8 cellular contexts compared by ENCODE assay signal in genomic region chr22:19756288-19757128, GRCh38. TPM values are rescaled to one million over a fixed set of nuclear protein-coding genes. Genes with fewer than 3 reads are reported as not detected.
DNase-seq lines count a peak whose midpoint lies in the region; ATAC-seq and TF ChIP-seq lines count a peak whose summit lies in the region.

No MANE protein-coding gene starts in this region.

- peaks cover 68% of the 10 kb centered on the region for H3K27me3 Mint-ChIP-seq in CD4-positive, alpha-beta T cell

- peak overlapping the region; percentile 87 for H3K4me3 Mint-ChIP-seq in CD4-positive, alpha-beta T cell

- POLR2A ChIA-PET in CD4-positive, alpha-beta T cell (lab: Charles Lee) = interaction anchor here (0.7 to 2.3 kb wide), 6 partner anchors 9 to 154 kb away, joined by 3 to 17 read pairs (median 4); no protein-coding TSS in a partner anchor

- peak; percentile 62 for TF ChIP-seq CTCF in CD4-positive, alpha-beta T cell (IDR thresholded peaks at IDR 0.05)
- peak in 5 of 7 experiments; percentile 25 to 66 (median 56) for TF ChIP-seq CTCF in stomach (IDR thresholded peaks at IDR 0.05)

- H3K4me1 ChIP-seq in mesendoderm (ENCODE audit: control insufficient read depth, low read depth, low read length) (no peaks in the 10 kb centered on the region), stomach (peaks cover 34 to 57% (median 47%) of the 10 kb centered on the region in 4 donors)

- H3K36me3 ChIP-seq in mesendoderm (ENCODE audit: control insufficient read depth, insufficient read depth, low read length) (no peaks in the 10 kb centered on the region), stomach (no peaks in the 10 kb centered on the region)

- no peak overlapping the region for H3K4ac ChIP-seq in mesendoderm (ENCODE audit: low read depth, low read length)

- no peak overlapping the region for H4K8ac ChIP-seq in mesendoderm (ENCODE audit: low read depth, low read length)

- no peak overlapping the region for H3K4me2 ChIP-seq in mesendoderm (ENCODE audit: low read length)

- no peak overlapping the region for H4K5ac ChIP-seq in mesendoderm (ENCODE audit: low read length)

- no peak overlapping the region for H2BK5ac ChIP-seq in mesendoderm (ENCODE audit: low read length)

- no peaks in the 10 kb centered on the region for H3K9me3 Mint-ChIP-seq in CD4-positive, alpha-beta T cell

- H3K79me1 ChIP-seq in mesendoderm (ENCODE audit: low read length) = no peaks in the 10 kb centered on the region

- H2BK120ac ChIP-seq in mesendoderm (ENCODE audit: low read depth, low read length) = no peak overlapping the region

- CTCF ChIA-PET in CD4-positive, alpha-beta T cell (lab: Charles Lee) = interaction anchor here (0.6 to 1.5 kb wide), 7 partner anchors 26 to 749 kb away, joined by 3 to 20 read pairs (median 5); partner anchors contain the start of gene GP1BB

- peak overlapping the region; percentile 42 for H3K56ac ChIP-seq in mesendoderm (ENCODE audit: low read length)

- H3K79me2 ChIP-seq in mesendoderm (ENCODE audit: control insufficient read depth, insufficient read depth, low read length) = no peaks in the 10 kb centered on the region

- intact Hi-C loops in CD4-positive, alpha-beta T cell (cut with DNase I, micrococcal nuclease) = loop anchor here (1.0 to 5.0 kb wide), 3 partner anchors 26 to 154 kb away; no protein-coding TSS in a partner anchor
- intact Hi-C loops in stomach (cut with DNase I; ENCODE audit: low total_unique reads) = no loop called here

- peaks cover 33% of the 10 kb centered on the region for H3K4me1 Mint-ChIP-seq in CD4-positive, alpha-beta T cell (ENCODE audit: low read depth)

- no peak for TF ChIP-seq POLR2A in stomach (IDR thresholded peaks at IDR 0.05)

- H3K27ac Mint-ChIP-seq in CD4-positive, alpha-beta T cell = no peak overlapping the region

- H3K4me3 ChIP-seq in mesendoderm (ENCODE audit: low read length) (no peak overlapping the region), stomach (peak overlapping the region; percentile 25 to 53 (median 38))

- peak; percentile 85 for ATAC-seq in CD4-positive, alpha-beta T cell (ENCODE audit: poor library complexity)

- H3K23ac ChIP-seq in mesendoderm (ENCODE audit: low read length) = no peak overlapping the region

- no peak overlapping the region for H3K27ac ChIP-seq in CD4-positive, alpha-beta T cell (ENCODE audit: low read depth, low read length)
- H3K27ac ChIP-seq in mesendoderm (ENCODE audit: low read depth, low read length) = no peak overlapping the region
- no peak overlapping the region for H3K27ac ChIP-seq in stomach

- no peak overlapping the region for H2BK15ac ChIP-seq in mesendoderm (replicated peaks; ENCODE audit: low read depth)

- no peak overlapping the region for H3K18ac ChIP-seq in mesendoderm (ENCODE audit: low read length)

- no peak overlapping the region for H2AK5ac ChIP-seq in mesendoderm (ENCODE audit: low read length)

- peaks cover 59% of the 10 kb centered on the region for H3K27me3 ChIP-seq in CD4-positive, alpha-beta T cell (ENCODE audit: control insufficient read depth, insufficient read depth, low read length)
- H3K27me3 ChIP-seq in mesendoderm (ENCODE audit: insufficient read depth, low read length, poor library complexity) (peaks cover 65% of the 10 kb centered on the region), stomach (peaks cover 37 to 95% (median 76%) of the 10 kb centered on the region in 3 donors)

- no peaks in the 10 kb centered on the region for H3K9me3 ChIP-seq in CD4-positive, alpha-beta T cell (ENCODE audit: control insufficient read depth, low read length)
- no peaks in the 10 kb centered on the region for H3K9me3 ChIP-seq in stomach

- H3K36me3 Mint-ChIP-seq in CD4-positive, alpha-beta T cell (ENCODE audit: low read depth) = no peaks in the 10 kb centered on the region

- no peak overlapping the region for H3K9ac ChIP-seq in mesendoderm (ENCODE audit: low read length)

- TF ChIP-seq EP300 in stomach (IDR thresholded peaks at IDR 0.05) = no peak

- WGBS in mesendoderm (ENCODE audit: extremely low coverage, insufficient coverage, low lambda C conversion rate) = no CpG with 5 or more reads among the region's 76 CpGs
- WGBS in stomach, 5 donors = 3 to 5% (median 3%) methylated on average over 36 to 76 of the region's 76 CpGs

- peak; percentile 59 to 80 (median 68) for DNase-seq in CD4-positive, alpha-beta T cell
- peak; percentile 98 for DNase-seq in HuH-7 (ENCODE audit: low spot score)
- peak; percentile 29 for DNase-seq in activated CD4-positive, CD25-positive, alpha-beta regulatory T cell treated with anti-CD3 and anti-CD28 coated beads, Interleukin-2, amount 50 U/mL, for 16 hours (ENCODE audit: low read depth, low spot score)
- DNase-seq in central memory CD4-positive, alpha-beta T cell = peak; percentile 63
- peak; percentile 49 for DNase-seq in mesendoderm
- peak; percentile 79 for DNase-seq in stomach
- DNase-seq in NCI-H1694 (lab: John Stamatoyannopoulos, UW) = no peak
- no peak for DNase-seq in OCI-M2 (lab: John Stamatoyannopoulos, UW; ENCODE audit: unreplicated experiment)

RNA-seq across cellular contexts. Expression of gene TBX1, which starts 4.1 kb away (rescaled TPM):
- total RNA-seq in CD4-positive, alpha-beta T cell = not detected
- polyA plus RNA-seq in mesendoderm (2013, experiment 1 of 2) = 0.03 TPM
- 0.10 TPM for polyA plus RNA-seq in mesendoderm (2013, experiment 2 of 2)
- under 1 TPM in 2 of 5 donors, not detected in 3; 0.43 to 0.73 TPM for total RNA-seq in stomach
- 1 to 10 TPM in 1 of 3 donors, under 1 TPM in 1, not detected in 1; 0.62 to 1.1 TPM for polyA plus RNA-seq in stomach

RNA-seq across cellular contexts. Expression of gene GP1BB, which starts 33.2 kb away (rescaled TPM):
- under 1 TPM in 1 of 2 experiments, not detected in 1; 0.22 TPM for total RNA-seq in CD4-positive, alpha-beta T cell
- 0.52 TPM for polyA plus RNA-seq in mesendoderm (2013, experiment 1 of 2)
- polyA plus RNA-seq in mesendoderm (2013, experiment 2 of 2) = 0.45 TPM
- 10 to 100 TPM in 1 of 5 donors, 1 to 10 TPM in 2, not detected in 2; 2.4 to 27.8 (median 9.3) TPM for total RNA-seq in stomach
- polyA plus RNA-seq in stomach = 10 to 100 TPM in 1 of 3 donors, 1 to 10 TPM in 2; 5.5 to 12.4 (median 8.0) TPM

RNA-seq across cellular contexts. Expression of gene SEPTIN5, which starts 42.2 kb away (rescaled TPM):
- under 1 TPM; 0.71 to 0.75 TPM for total RNA-seq in CD4-positive, alpha-beta T cell
- 6.2 TPM for polyA plus RNA-seq in mesendoderm (2013, experiment 1 of 2)
- 5.7 TPM for polyA plus RNA-seq in mesendoderm (2013, experiment 2 of 2)
- total RNA-seq in stomach = 10 to 100 TPM in 3 of 5 donors, 1 to 10 TPM in 2; 1.2 to 38.8 (median 13.9) TPM
- 10 to 100 TPM in 2 of 3 donors, 1 to 10 TPM in 1; 8.2 to 16.0 (median 11.1) TPM for polyA plus RNA-seq in stomach

Comparison
In these comparisons a context has a peak if more than half of its experiments do, and no peak if none do; other contexts are left out.
1. DNase-seq: peak in CD4-positive, alpha-beta T cell (10 of 10), HuH-7 (single experiment), activated CD4-positive, CD25-positive, alpha-beta regulatory T cell treated with anti-CD3 and anti-CD28 coated beads, Interleukin-2, amount 50 U/mL, for 16 hours (single experiment), central memory CD4-positive, alpha-beta T cell (single experiment), mesendoderm (single experiment) and stomach (single experiment); none in NCI-H1694 (single experiment) and OCI-M2 (single experiment).